ENCODE assay signal across 6 cellular contexts in the genomic region with DNA sequence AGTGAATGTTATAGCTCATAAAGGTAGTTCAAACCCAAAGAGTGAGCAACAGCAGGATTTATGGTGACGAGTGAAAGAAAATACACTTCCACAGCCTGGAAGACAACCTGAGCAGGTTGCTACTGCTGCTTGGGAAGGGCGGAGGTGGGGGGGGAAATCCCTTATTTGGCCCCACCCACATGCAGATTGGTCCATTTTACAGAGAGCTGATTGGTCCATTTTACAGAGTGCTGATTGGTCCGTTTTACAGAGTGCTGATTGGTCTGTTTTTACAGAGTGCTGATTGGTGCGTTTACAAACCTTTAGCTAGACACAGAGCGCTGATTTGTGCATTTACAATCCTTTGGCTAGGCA. TPM values are rescaled to one million over a fixed set of nuclear protein-coding genes. Genes with fewer than 3 reads are reported as not detected.
"Had no signal": no experiment of that assay in that cellular context is flagged by ENCODE, and none has a peak within 500 bp of the region (broad histone marks: within the 10 kb centered on the region; RNA-seq: fewer than 3 reads in every experiment).

No MANE protein-coding gene starts in this region.

RNA-seq across cellular contexts. Expression of gene GSTM1, which starts 17.7 kb away (rescaled TPM):
- total RNA-seq: left ventricle myocardium superior, urinary bladder had no signal

RNA-seq across cellular contexts. Expression of gene GSTM5, which starts 42.1 kb away (rescaled TPM):
- total RNA-seq: activated CD4-positive, alpha-beta memory T cell treated with anti-CD3 and anti-CD28 coated beads for 36 hours; kidney epithelial cell; renal cortical epithelial cell; SJSA1 had no signal
